ENCODE assay signal across 8 cellular contexts in the genomic region with DNA sequence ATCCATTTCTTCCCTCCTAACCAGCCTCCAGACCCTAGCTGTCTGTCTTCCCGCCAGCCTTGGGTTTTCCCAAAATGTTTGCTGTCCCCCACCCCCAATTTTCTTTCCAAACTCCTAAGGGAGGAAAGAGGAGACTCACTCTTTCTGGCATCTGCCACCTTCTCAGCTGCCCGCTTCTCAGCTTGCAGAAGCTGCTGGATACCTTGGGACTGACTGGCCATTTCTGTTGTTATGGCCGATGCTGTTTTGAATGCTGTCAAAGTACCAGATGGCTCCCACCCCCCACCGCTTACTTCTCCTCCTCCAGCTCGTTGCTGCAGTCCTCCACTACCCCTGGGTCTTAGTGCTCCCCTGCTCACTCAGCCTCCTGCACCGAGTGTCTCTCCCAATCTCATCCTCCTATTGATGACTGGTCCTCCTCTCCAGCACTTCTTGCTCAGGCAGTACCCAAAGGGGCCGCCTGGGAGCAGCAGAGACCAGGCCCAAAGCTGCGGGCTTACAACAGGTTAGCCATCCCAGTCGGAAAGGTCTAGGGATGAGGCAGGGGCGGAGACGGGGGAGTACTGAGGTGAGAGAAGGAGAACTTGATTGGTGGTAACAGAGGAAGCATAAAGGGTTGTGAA. TPM values are rescaled to one million over a fixed set of nuclear protein-coding genes. Genes with fewer than 3 reads are reported as not detected.
A peak's percentile ranks its signal among the peaks of the same experiment; 100 is the strongest.
DNase-seq lines count a peak whose midpoint lies in the region; ATAC-seq and TF ChIP-seq lines count a peak whose summit lies in the region.

A gene (minus strand): TSS at position 270 of the 623 bp plus-strand sequence. CDS start 49 bp downstream, at position 221.

- DNase-seq in NCI-H1417 treated with DMSO at 0.1 percent for 48 hours (lab: John Stamatoyannopoulos, UW) (peak; percentile 42), SW480 (ENCODE audit: low spot score) (peak; percentile 92), cardiac septum (ENCODE audit: low spot score) (peak; percentile 94), pons (ENCODE audit: low spot score) (peak; percentile 96), transverse colon (peak; percentile 94)
- DNase-seq in activated naive CD8-positive, alpha-beta T cell treated with anti-CD3 and anti-CD28 coated beads, Interleukin-2, amount 50 U/mL, for 24 hours = peak; percentile 93

- H3K27ac Mint-ChIP-seq in activated naive CD8-positive, alpha-beta T cell treated with anti-CD3 and anti-CD28 coated beads, Interleukin-2, amount 50 U/mL, for 24 hours = peak within 1 kb of the TSS; percentile 89

- H3K79me2 ChIP-seq in DOHH2 (ENCODE audit: control insufficient read depth, low read length) = peaks cover 33% of the 10 kb centered on the region

- H3K9me2 ChIP-seq in DOHH2 (replicated peaks; ENCODE audit: control insufficient read depth, low read length) = no peaks in the 10 kb centered on the region

- intact Hi-C loops in cardiac septum (cut with DNase I) (loop anchor here (1.0 to 10.0 kb wide), 4 partner anchors 36 to 408 kb away; a partner anchor contains a TSS), transverse colon (cut with DNase I; ENCODE audit: low total_unique reads) (loop anchor here (2.0 to 5.0 kb wide), 2 partner anchors 36 to 52 kb away; a partner anchor contains a TSS)

- WGBS in transverse colon (ENCODE audit: low coverage in 1 of 2), 2 donors = 0 to 8% methylated on average over 5 to 11 of the region's 11 CpGs

- TF ChIP-seq POLR2A in transverse colon (IDR thresholded peaks at IDR 0.05) = no peak

- H3K9me3 Mint-ChIP-seq in activated naive CD8-positive, alpha-beta T cell treated with anti-CD3 and anti-CD28 coated beads, Interleukin-2, amount 50 U/mL, for 24 hours = no peaks in the 10 kb centered on the region

- peak; percentile 44 for ATAC-seq in HG02588 (IDR thresholded peaks at IDR 0.05; ENCODE audit: unreplicated experiment)
- peak; percentile 77 for ATAC-seq in activated naive CD8-positive, alpha-beta T cell treated with anti-CD3 and anti-CD28 coated beads, Interleukin-2, amount 50 U/mL, for 24 hours

- H3K27me3 ChIP-seq in DOHH2 (ENCODE audit: control insufficient read depth, low read length) (no peaks in the 10 kb centered on the region), transverse colon (no peaks in the 10 kb centered on the region)

- H3K9me3 ChIP-seq in DOHH2 (ENCODE audit: control insufficient read depth, insufficient read depth, low read length) (no peaks in the 10 kb centered on the region), transverse colon (no peaks in the 10 kb centered on the region)

- H3K4me2 ChIP-seq in DOHH2 (ENCODE audit: low read length) = peak within 1 kb of the TSS; percentile 95

- H4K20me1 ChIP-seq in DOHH2 (ENCODE audit: control insufficient read depth, insufficient read depth, low read depth, low read length) = no peaks in the 10 kb centered on the region

- TF ChIP-seq CTCF in DOHH2 (IDR thresholded peaks at IDR 0.05; ENCODE audit: low read depth, low read length, poor library complexity, severe bottlenecking) (peak; percentile 99), transverse colon (IDR thresholded peaks at IDR 0.05) (peak; percentile 94 to 98 (median 97))

- TF ChIP-seq EP300 in transverse colon (IDR thresholded peaks at IDR 0.05; ENCODE audit: low read depth) = no peak

- H3K36me3 Mint-ChIP-seq in activated naive CD8-positive, alpha-beta T cell treated with anti-CD3 and anti-CD28 coated beads, Interleukin-2, amount 50 U/mL, for 24 hours (ENCODE audit: low read depth) = peaks cover 18% of the 10 kb centered on the region

- in situ Hi-C loops in transverse colon (cut with MboI; ENCODE audit: low pct_ligation_motif_present in 1 of 4, low pct_unique_long_range_greater_than_20kb in 1 of 4, low sequenced_read_pairs in 3 of 4) = loop anchor here in 3 of 4 donors (5.0 to 10.0 kb wide), 3 partner anchors 48 to 52 kb away; a partner anchor contains a TSS

- H3K4me1 ChIP-seq in DOHH2 (ENCODE audit: control insufficient read depth, low read length) (peaks cover 65% of the 10 kb centered on the region), transverse colon (peaks cover 16 to 25% (median 20%) of the 10 kb centered on the region in 4 donors)

- no peaks in the 10 kb centered on the region for H3K27me3 Mint-ChIP-seq in activated naive CD8-positive, alpha-beta T cell treated with anti-CD3 and anti-CD28 coated beads, Interleukin-2, amount 50 U/mL, for 24 hours

- peaks cover 22% of the 10 kb centered on the region for H3F3A ChIP-seq in DOHH2 (ENCODE audit: control insufficient read depth, insufficient read depth)

- H3K36me3 ChIP-seq in DOHH2 (ENCODE audit: control insufficient read depth, low read length) (peaks cover 31% of the 10 kb centered on the region), transverse colon (no peaks in the 10 kb centered on the region)

- H3K4me1 Mint-ChIP-seq in activated naive CD8-positive, alpha-beta T cell treated with anti-CD3 and anti-CD28 coated beads, Interleukin-2, amount 50 U/mL, for 24 hours = peaks cover 62% of the 10 kb centered on the region

- H3K4me3 Mint-ChIP-seq in activated naive CD8-positive, alpha-beta T cell treated with anti-CD3 and anti-CD28 coated beads, Interleukin-2, amount 50 U/mL, for 24 hours = peak within 1 kb of the TSS; percentile 86

- H3K4me3 ChIP-seq in DOHH2 (ENCODE audit: low read length) (peak within 1 kb of the TSS; percentile 81), transverse colon (peak within 1 kb of the TSS; percentile 12 to 58 (median 39))

- H3K27ac ChIP-seq in DOHH2 (ENCODE audit: low read depth, low read length) = peak within 1 kb of the TSS; percentile 65
- peak within 1 kb of the TSS; percentile 86 to 92 (median 89) for H3K27ac ChIP-seq in transverse colon

RNA-seq across cellular contexts. Expression of the gene that starts here (rescaled TPM):
- total RNA-seq in cardiac septum (2.6 TPM), transverse colon (under 1 TPM in 2 of 4 donors, not detected in 2; 0.82 to 0.95 TPM)

Comparison
In these comparisons a context has a peak if more than half of its experiments do, and no peak if none do; other contexts are left out.
1. Peak in every context shown above with its lines: DNase-seq, ATAC-seq, H3K4me3 ChIP-seq and H3K27ac ChIP-seq.
2. Peak in DNase-seq, H3K4me3 ChIP-seq and H3K27ac ChIP-seq in transverse colon; RNA of the gene not detected or under 1 TPM.
3. DNase-seq: peak in every context shown above with its lines; median percentile 96 in pons; 94 in cardiac septum; 94 in transverse colon; 93 in activated naive CD8-positive, alpha-beta T cell treated with anti-CD3 and anti-CD28 coated beads, Interleukin-2, amount 50 U/mL, for 24 hours; 92 in SW480; 42 in NCI-H1417 treated with DMSO at 0.1 percent for 48 hours.